ENCODE assay signal across 17 cellular contexts in genomic region chr12:104896146-104896545, GRCh38.
"Had no signal": no experiment of that assay in that cellular context is flagged by ENCODE, and none has a peak within 500 bp of the region (broad histone marks: within the 10 kb centered on the region; RNA-seq: fewer than 3 reads in every experiment).

No MANE protein-coding gene starts in this region.

- H3K4me3 ChIP-seq: adrenal gland, ascending aorta, prostate gland, tibial artery had no signal

- H3K36me3 ChIP-seq: adrenal gland, ascending aorta, prostate gland, tibial artery had no signal

- DNase-seq: activated naive CD4-positive, alpha-beta T cell; activated T-cell treated with anti-CD3 and anti-CD28 coated beads, Interleukin-2, amount 50 U/mL, for 1 hour; adrenal gland; central memory CD4-positive, alpha-beta T cell; effector memory CD4-positive, alpha-beta T cell; foreskin melanocyte; immature natural killer cell; kidney glomerular epithelial cell; stimulated activated CD4-positive, alpha-beta T cell treated with anti-CD3 and anti-CD28 coated beads, Interleukin-4, amount 100 ng/mL, for 4 hours; stimulated activated naive CD8-positive, alpha-beta T cell treated with anti-CD3 and anti-CD28 coated beads, Interleukin-15, Interleukin-2, amounts not matched to agents 100 U/mL and 50 U/mL, for 24 hours; T1000; tibial artery had no signal

- H3K4me1 ChIP-seq: adrenal gland, prostate gland had no signal

- H3K27me3 ChIP-seq: adrenal gland, ascending aorta, tibial artery had no signal

- ATAC-seq: esophagus mucosa; natural killer cell treated with Interleukin-12 subunit alpha and Interleukin-12 subunit beta and Interleukin-15 and Interleukin-18, amount 100 ng/mL, for 72 hours; stimulated activated naive CD8-positive, alpha-beta T cell treated with anti-CD3 and anti-CD28 coated beads, Interleukin-15, Interleukin-2, amounts not matched to agents 100 U/mL and 50 U/mL, for 24 hours; WTC11 had no signal

- H3K27ac ChIP-seq: adrenal gland, prostate gland, tibial artery had no signal

- H3K9me3 ChIP-seq: adrenal gland, prostate gland, tibial artery had no signal
